ENCODE assay signal across 15 cellular contexts in genomic region chr2:24009367-24009679, GRCh38. TPM values are rescaled to one million over a fixed set of nuclear protein-coding genes. Genes with fewer than 3 reads are reported as not detected.
DNase-seq lines count a peak whose midpoint lies in the region; ATAC-seq, FAIRE-seq and TF ChIP-seq lines count a peak whose summit lies in the region.
"Had no signal": no experiment of that assay in that cellular context is flagged by ENCODE, and none has a peak within 500 bp of the region (broad histone marks: within the 10 kb centered on the region; RNA-seq: fewer than 3 reads in every experiment).

No MANE protein-coding gene starts in this region.

- H3K9ac ChIP-seq in HUES6 (ENCODE audit: low read length) (peak overlapping the region; percentile 17), H1 (replicated peaks in 1 of 4; ENCODE audit: extremely low read depth in 1 of 4, low read depth in 3 of 4, low read length in 3 of 4) (no peak overlapping the region), HepG2 (ENCODE audit: insufficient read depth, low read depth, low read length) (peak overlapping the region; percentile 3; the same call in 1 of the 2 replicates)

- in situ Hi-C loops in HepG2 (cut with HindIII; ENCODE audit: extremely low pct_ligation_motif_present, low pct_unique_long_range_greater_than_20kb) = no loop called here

- intact Hi-C loops in HepG2 (cut with micrococcal nuclease; ENCODE audit: unreplicated experiment) (no loop called here), stomach (cut with DNase I; ENCODE audit: low total_unique reads) (no loop called here)

- H2BK120ac ChIP-seq in H1 (replicated peaks; ENCODE audit: low read depth, low read length) = no peak overlapping the region

- TF ChIP-seq RAD21 in H1 (IDR thresholded peaks at IDR 0.05 in 1 of 2, conservative IDR thresholded peaks at IDR 0.05 in 1 of 2; ENCODE audit: low read depth in 2 of 2, low read length in 2 of 2) (no peak), HepG2 (CRISPR knock-in tag; IDR thresholded peaks at IDR 0.05) (no peak)

- H3K4me1 ChIP-seq in HUES6 (ENCODE audit: control insufficient read depth, insufficient read depth, low read length) (peaks cover 20% of the 10 kb centered on the region), H1 (replicated peaks in 1 of 4; ENCODE audit: control insufficient read depth in 3 of 4, insufficient read depth in 4 of 4, low read length in 3 of 4) (peaks cover 0 to 15% (median 11%) of the 10 kb centered on the region in 4 experiments; a peak in 6 of 7 replicates), HepG2 (ENCODE audit: insufficient read depth, low read length) (peaks cover 31% of the 10 kb centered on the region), stomach (peaks cover 12 to 21% (median 14%) of the 10 kb centered on the region in 4 donors)

- TF ChIP-seq EP300 in H1 (IDR thresholded peaks at IDR 0.05; ENCODE audit: borderline replicate concordance in 1 of 2, low read depth in 2 of 2, low read length in 2 of 2) (no peak), HepG2 (IDR thresholded peaks at IDR 0.05; ENCODE audit: low read depth in 2 of 2, low read length in 2 of 2) (no peak), HepG2 (CRISPR knock-in tag; IDR thresholded peaks at IDR 0.05; ENCODE audit: borderline replicate concordance) (no peak), stomach (IDR thresholded peaks at IDR 0.05) (no peak)

- H4K20me1 ChIP-seq in H1 (replicated peaks in 1 of 2; ENCODE audit: control insufficient read depth in 1 of 2, insufficient read depth in 2 of 2, low read length in 2 of 2) (no peaks in the 10 kb centered on the region), HepG2 (ENCODE audit: insufficient read depth, low read length) (no peaks in the 10 kb centered on the region)

- POLR2A ChIA-PET in H1 (lab: Charles Lee; ENCODE audit: partially characterized antibody) = interaction anchor here (0.6 to 3.6 kb wide), 11 partner anchors 10 to 308 kb away, joined by 3 to 20 read pairs (median 5); partner anchors contain the start of genes ATAD2B and SF3B6
- POLR2A ChIA-PET in HepG2 (lab: Yijun Ruan, JAX) = interaction anchor here (2.3 kb wide), 1 partner anchor 38 kb away, joined by 7 read pairs; the partner anchor contains the start of gene WDCP

- TF ChIP-seq POLR2A in H1 (IDR thresholded peaks at IDR 0.05; ENCODE audit: control extremely low read depth in 1 of 2, low read depth in 2 of 2, low read length in 2 of 2) = no peak
- TF ChIP-seq POLR2A in HepG2 (IDR thresholded peaks at IDR 0.05; ENCODE audit: insufficient read depth in 1 of 2, low read depth in 2 of 2, low read length in 2 of 2) = no peak
- TF ChIP-seq POLR2A in stomach (IDR thresholded peaks at IDR 0.05) = no peak

- peak overlapping the region; percentile 63 for H3K4me3 ChIP-seq in HUES6 (ENCODE audit: low read depth, low read length)
- peak overlapping the region; percentile 30 to 64 (median 44); a peak in 6 of 8 replicates for H3K4me3 ChIP-seq in H1 (ENCODE audit: extremely low read depth in 1 of 4, insufficient read depth in 2 of 4, low read depth in 3 of 4, low read length in 4 of 4)
- H3K4me3 ChIP-seq in HepG2 (replicated peaks in 1 of 3; ENCODE audit: insufficient read depth in 1 of 3, low read depth in 2 of 3, low read length in 3 of 3) = peak overlapping the region in 1 of 3 experiments; percentile 51; a peak in 2 of 6 replicates
- peak overlapping the region in 3 of 4 donors; percentile 40 to 63 (median 48) for H3K4me3 ChIP-seq in stomach
- H3K4me3 ChIP-seq: mucosa of descending colon had no signal

- H2AFZ ChIP-seq in H1 (ENCODE audit: low read length) (peak overlapping the region; percentile 52; the same call in 1 of the 2 replicates), HepG2 (ENCODE audit: low read length) (no peak overlapping the region)

- no peak overlapping the region for H3K27ac ChIP-seq in HUES6 (ENCODE audit: low read depth, low read length)
- no peak overlapping the region for H3K27ac ChIP-seq in H1 (ENCODE audit: low read depth, low read length)
- no peak overlapping the region for H3K27ac ChIP-seq in HepG2 (ENCODE audit: extremely low read length, insufficient read depth, low read length)
- no peak overlapping the region for H3K27ac ChIP-seq in stomach

- H3K36me3 ChIP-seq in HUES6 (ENCODE audit: control insufficient read depth, insufficient read depth, low read length) (no peaks in the 10 kb centered on the region), H1 (ENCODE audit: control insufficient read depth in 2 of 4, insufficient read depth in 4 of 4, low read length in 3 of 4) (no peaks in the 10 kb centered on the region), HepG2 (replicated peaks in 1 of 2; ENCODE audit: control insufficient read depth in 1 of 2, insufficient read depth in 2 of 2, low read length in 2 of 2) (no peaks in the 10 kb centered on the region), stomach (no peaks in the 10 kb centered on the region)

- no peak overlapping the region for H3K23ac ChIP-seq in H1 (ENCODE audit: insufficient read length)

- H3K79me2 ChIP-seq in H1 (ENCODE audit: control insufficient read depth in 1 of 2, insufficient read depth in 2 of 2, low read length in 2 of 2) = no peaks in the 10 kb centered on the region
- H3K79me2 ChIP-seq in HepG2 (ENCODE audit: insufficient read depth, low read length) = no peaks in the 10 kb centered on the region

- H3K4me2 ChIP-seq in H1 (ENCODE audit: insufficient read depth in 1 of 2, low read depth in 2 of 2, low read length in 2 of 2) (peak overlapping the region; percentile 62 to 90), HepG2 (ENCODE audit: low read depth, low read length) (peak overlapping the region; percentile 73)

- WGBS in H1 (ENCODE audit: extremely low coverage in 1 of 2, insufficient coverage in 1 of 2, insufficient read length in 1 of 2, insufficient replicate concordance in 2 of 2, low coverage in 1 of 2, low lambda C conversion rate in 2 of 2, missing lambda C conversion rate in 1 of 2), 2 experiments = 75% methylated on average over 9 of the region's 9 CpGs; no CpG with 5 or more reads in 1 of the 2 experiments
- 55% methylated on average over 9 of the region's 9 CpGs for WGBS in HepG2 (ENCODE audit: low lambda C conversion rate)
- WGBS in stomach, 5 donors = 54 to 67% (median 58%) methylated on average over 9 of the region's 9 CpGs

- no peak overlapping the region for H4K91ac ChIP-seq in H1 (replicated peaks; ENCODE audit: insufficient read length, low read length)

- peaks cover 4% of the 10 kb centered on the region; the same call in 1 of the 2 replicates for H3K23me2 ChIP-seq in H1 (ENCODE audit: low read depth, low read length)

- BruUV-seq in HepG2 (replicated peaks; lab: Mats Ljungman, UMichigan) = no TSS peak

- H3K27me3 ChIP-seq in HUES6 (ENCODE audit: control insufficient read depth, insufficient read depth, low read length) = peaks cover 16% of the 10 kb centered on the region
- H3K27me3 ChIP-seq in H1 (replicated peaks in 1 of 4; ENCODE audit: control insufficient read depth in 3 of 4, extremely low read depth in 1 of 4, insufficient read depth in 3 of 4, low read length in 3 of 4) = peaks cover 0 to 13% (median 6%) of the 10 kb centered on the region in 4 experiments; a peak in 3 of 7 replicates
- H3K27me3 ChIP-seq in HepG2 (ENCODE audit: control insufficient read depth in 1 of 2, insufficient read depth in 2 of 2, low read length in 2 of 2) = no peaks in the 10 kb centered on the region
- H3K27me3 ChIP-seq in stomach = peaks cover 7 to 43% (median 25%) of the 10 kb centered on the region in 3 donors

- H4K5ac ChIP-seq in H1 (ENCODE audit: insufficient read length, low read depth, low read length) = no peak overlapping the region

- no peak overlapping the region for H2BK5ac ChIP-seq in H1 (ENCODE audit: low read depth, low read length)

- no peak overlapping the region for H3K56ac ChIP-seq in H1 (replicated peaks; ENCODE audit: insufficient read length, low read depth, low read length)

- no peak overlapping the region for H3K14ac ChIP-seq in H1 (ENCODE audit: insufficient read length)

- no peak overlapping the region for H2AK5ac ChIP-seq in H1 (ENCODE audit: low read depth, low read length)

- H3K4ac ChIP-seq in H1 (replicated peaks; ENCODE audit: insufficient read length, low read depth, low read length) = no peak overlapping the region

- CTCF ChIA-PET in H1 (lab: Charles Lee; ENCODE audit: partially characterized antibody) = interaction anchor here (0.8 to 1.9 kb wide), 7 partner anchors 11 to 83 kb away, joined by 3 to 8 read pairs (median 4); partner anchors contain the start of gene ATAD2B
- CTCF ChIA-PET in HepG2 (lab: Yijun Ruan, JAX; ENCODE audit: low intra/inter-chr PET ratio, low total read pairs) = interaction anchor here (0.7 kb wide), 1 partner anchor 168 kb away, joined by 3 read pairs; no protein-coding TSS in a partner anchor

- TF ChIP-seq CTCF in H1 (IDR thresholded peaks at IDR 0.05; ENCODE audit: control extremely low read depth in 1 of 3, insufficient read depth in 1 of 3, low read depth in 1 of 3, low read length in 3 of 3) (no peak), HepG2 (CRISPR knock-in tag; IDR thresholded peaks at IDR 0.05) (no peak), stomach (IDR thresholded peaks at IDR 0.05) (no peak)

- H3K79me1 ChIP-seq in H1 (ENCODE audit: low read depth, low read length) = no peaks in the 10 kb centered on the region

- H3K9me3 ChIP-seq in HUES6 (ENCODE audit: control insufficient read depth, insufficient read depth, low read depth, low read length) = no peaks in the 10 kb centered on the region
- H3K9me3 ChIP-seq in H1 (ENCODE audit: insufficient read depth in 2 of 2, low read depth in 1 of 2, low read length in 1 of 2) = no peaks in the 10 kb centered on the region
- no peaks in the 10 kb centered on the region for H3K9me3 ChIP-seq in HepG2 (ENCODE audit: low read length)
- no peaks in the 10 kb centered on the region for H3K9me3 ChIP-seq in stomach
- H3K9me3 ChIP-seq: mucosa of descending colon had no signal

- H4K8ac ChIP-seq in H1 (ENCODE audit: extremely low read depth, insufficient read depth, low read length) = no peak overlapping the region

- H2BK20ac ChIP-seq in H1 (ENCODE audit: low read length) = no peak overlapping the region

- no peak overlapping the region for H2BK12ac ChIP-seq in H1 (ENCODE audit: low read depth, low read length)

- 0 out of 2 replicates have a peak overlapping the region, but pooled peaks have one; percentile 32 for H3K18ac ChIP-seq in H1 (ENCODE audit: extremely low read depth, low read length)

- no peak for DNase-seq in H1 (ENCODE audit: low read depth in 1 of 2, low spot score in 2 of 2)
- DNase-seq in HepG2 (ENCODE audit: low spot score) = no peak
- no peak for DNase-seq in stomach
- DNase-seq in inferior parietal cortex (ENCODE audit: extremely low spot score) = no peak
- DNase-seq in GM03348 (ENCODE audit: low spot score) = no peak
- DNase-seq: amniotic stem cell; effector memory CD4-positive, alpha-beta T cell; mucosa of descending colon; NCI-H1048; NCI-H226; PC-3; SW 1271 had no signal

- H2BK15ac ChIP-seq in H1 (ENCODE audit: low read length) = 0 out of 2 replicates have a peak overlapping the region, but pooled peaks have one; percentile 36

- FAIRE-seq in H1 (lab: Jason Lieb, UNC) (no peak), HepG2 (lab: Jason Lieb, UNC) (no peak)

- peak; percentile 51 for ATAC-seq in HepG2
- no peak for ATAC-seq in GM19328 (IDR thresholded peaks at IDR 0.05; ENCODE audit: unreplicated experiment)
- ATAC-seq: PC-3 had no signal

RNA-seq across cellular contexts. Expression of gene MFSD2B, which starts 0.6 kb away (rescaled TPM):
- 0.48 and 1.1 TPM in 2 replicates for total RNA-seq in H1 (2021; fragmentation: NEBNext Ultra II Directional; extraction: Animal tissue kit (Norgen Biotek cat#: 25700))
- polyA plus RNA-seq in H1 (2011; rRNA removed) = 0.33 and 0.46 TPM in 2 replicates
- 0.16 TPM for polyA plus RNA-seq in H1 (2011; cell fraction: cytosol; rRNA removed)
- polyA plus RNA-seq in H1 (2011; cell fraction: nucleus; rRNA removed) = 0.81 TPM
- 0.17 to 2.4 TPM (median 1.1 TPM) in 4 replicates for polyA plus RNA-seq in H1 (2012, experiment 1 of 2)
- polyA plus RNA-seq in H1 (2012, experiment 2 of 2) = 0.31 TPM
- polyA plus RNA-seq in H1 (2013, experiment 1 of 2) = 0.59 TPM
- polyA plus RNA-seq in H1 (2013, experiment 2 of 2) = 0.44 TPM
- 0.17 and 1.4 TPM in 2 replicates for polyA minus RNA-seq in H1 (2011; rRNA and poly(A)+ RNA removed)
- not detected for polyA minus RNA-seq in H1 (2011; cell fraction: cytosol; rRNA and poly(A)+ RNA removed)
- polyA minus RNA-seq in H1 (2011; cell fraction: nucleus; rRNA and poly(A)+ RNA removed) = 0.20 TPM
- total RNA-seq in HepG2 (2016; rRNA removed; fragmentation: Illumina TruSeq; extraction: Trizol) = 0.48 and 0.93 TPM in 2 replicates
- 0.10 and 0.26 TPM in 2 replicates for total RNA-seq in HepG2 (2016; cell fraction: cytosol; rRNA removed; fragmentation: Illumina TruSeq; extraction: Trizol; ENCODE audit: low read depth)
- 0.45 and 0.68 TPM in 2 replicates for total RNA-seq in HepG2 (2016; cell fraction: insoluble cytoplasmic fraction; rRNA removed; fragmentation: Illumina TruSeq; extraction: Trizol)
- total RNA-seq in HepG2 (2016; cell fraction: membrane; rRNA removed; fragmentation: Illumina TruSeq; extraction: Trizol) = 0.59 and 1.2 TPM in 2 replicates
- total RNA-seq in HepG2 (2016; cell fraction: nucleus; rRNA removed; fragmentation: Illumina TruSeq; extraction: Trizol) = 0.38 and 0.53 TPM in 2 replicates
- 0.07 and 0.21 TPM in 2 replicates for polyA plus RNA-seq in HepG2 (2011; rRNA removed)
- polyA plus RNA-seq in HepG2 (2011; cell fraction: cytosol; rRNA removed) = 0.15 TPM in 1 of 2 replicates, not detected in the other
- polyA plus RNA-seq in HepG2 (2011; cell fraction: nucleus; rRNA removed) = 0.26 and 0.66 TPM in 2 replicates
- 0.05 and 0.19 TPM in 2 replicates for polyA plus RNA-seq in HepG2 (2012)
- 0.68 and 1.1 TPM in 2 replicates for polyA plus RNA-seq in HepG2 (2016; cell fraction: cytosol; fragmentation: Illumina TruSeq; extraction: Trizol; ENCODE audit: low read depth)
- 0.44 and 0.75 TPM in 2 replicates for polyA plus RNA-seq in HepG2 (2016; cell fraction: insoluble cytoplasmic fraction; fragmentation: Illumina TruSeq; extraction: Trizol; ENCODE audit: low read depth)
- 1.1 and 1.6 TPM in 2 replicates for polyA plus RNA-seq in HepG2 (2016; cell fraction: membrane; fragmentation: Illumina TruSeq; extraction: Trizol; ENCODE audit: low read depth)
- polyA plus RNA-seq in HepG2 (2016; cell fraction: nucleus; fragmentation: Illumina TruSeq; extraction: Trizol; ENCODE audit: insufficient read depth, low read depth) = 1.1 TPM in 2 replicates
- 0.16 and 1.1 TPM in 2 replicates for polyA minus RNA-seq in HepG2 (2011; rRNA and poly(A)+ RNA removed; ENCODE audit: low replicate concordance)
- not detected in 2 replicates for polyA minus RNA-seq in HepG2 (2011; cell fraction: cytosol; rRNA and poly(A)+ RNA removed)
- polyA minus RNA-seq in HepG2 (2011; cell fraction: nucleus; rRNA and poly(A)+ RNA removed) = 0.52 and 0.87 TPM in 2 replicates
- not detected for total RNA-seq in stomach
- under 1 TPM in 2 of 3 donors, not detected in 1; 0.12 to 0.61 TPM for polyA plus RNA-seq in stomach
- total RNA-seq: PC-3, subcutaneous adipose tissue had no signal

RNA-seq across cellular contexts. Expression of gene WDCP, which starts 37.9 kb away (rescaled TPM):
- total RNA-seq in H1 (2021; fragmentation: NEBNext Ultra II Directional; extraction: Animal tissue kit (Norgen Biotek cat#: 25700)) = 37.6 and 40.1 TPM in 2 replicates
- polyA plus RNA-seq in H1 (2011; rRNA removed) (18.0 and 19.2 TPM in 2 replicates), HepG2 (2011; rRNA removed) (17.4 and 20.6 TPM in 2 replicates), stomach (1 to 10 TPM; 1.5 to 2.0 (median 1.8) TPM)
- 21.5 TPM for polyA plus RNA-seq in H1 (2011; cell fraction: cytosol; rRNA removed)
- polyA plus RNA-seq in H1 (2011; cell fraction: nucleus; rRNA removed) = 22.9 TPM
- polyA plus RNA-seq in H1 (2012, experiment 1 of 2) = 18.2 to 21.5 TPM (median 20.2 TPM) in 4 replicates
- polyA plus RNA-seq in H1 (2012, experiment 2 of 2) = 1.3 TPM
- polyA plus RNA-seq in H1 (2013, experiment 1 of 2) = 15.0 TPM
- 15.4 TPM for polyA plus RNA-seq in H1 (2013, experiment 2 of 2)
- 119 and 146 TPM in 2 replicates for polyA minus RNA-seq in H1 (2011; rRNA and poly(A)+ RNA removed)
- polyA minus RNA-seq in H1 (2011; cell fraction: cytosol; rRNA and poly(A)+ RNA removed) = 14.8 TPM
- 20.8 TPM for polyA minus RNA-seq in H1 (2011; cell fraction: nucleus; rRNA and poly(A)+ RNA removed)
- total RNA-seq in HepG2 (2016; rRNA removed; fragmentation: Illumina TruSeq; extraction: Trizol) (22.6 and 39.4 TPM in 2 replicates), stomach (10 to 100 TPM in 1 of 5 donors, 1 to 10 TPM in 4; 1.2 to 25.9 (median 4.9) TPM)
- total RNA-seq in HepG2 (2016; cell fraction: cytosol; rRNA removed; fragmentation: Illumina TruSeq; extraction: Trizol; ENCODE audit: low read depth) = 3.2 and 3.4 TPM in 2 replicates
- total RNA-seq in HepG2 (2016; cell fraction: insoluble cytoplasmic fraction; rRNA removed; fragmentation: Illumina TruSeq; extraction: Trizol) = 23.3 and 42.2 TPM in 2 replicates
- 12.6 and 14.9 TPM in 2 replicates for total RNA-seq in HepG2 (2016; cell fraction: membrane; rRNA removed; fragmentation: Illumina TruSeq; extraction: Trizol)
- 18.0 and 19.2 TPM in 2 replicates for total RNA-seq in HepG2 (2016; cell fraction: nucleus; rRNA removed; fragmentation: Illumina TruSeq; extraction: Trizol)
- polyA plus RNA-seq in HepG2 (2011; cell fraction: cytosol; rRNA removed) = 10.3 and 15.6 TPM in 2 replicates
- polyA plus RNA-seq in HepG2 (2011; cell fraction: nucleus; rRNA removed) = 17.4 and 19.0 TPM in 2 replicates
- polyA plus RNA-seq in HepG2 (2012) = 12.5 and 13.0 TPM in 2 replicates
- polyA plus RNA-seq in HepG2 (2016; cell fraction: cytosol; fragmentation: Illumina TruSeq; extraction: Trizol; ENCODE audit: low read depth) = 1.0 and 1.3 TPM in 2 replicates
- 20.9 and 21.5 TPM in 2 replicates for polyA plus RNA-seq in HepG2 (2016; cell fraction: insoluble cytoplasmic fraction; fragmentation: Illumina TruSeq; extraction: Trizol; ENCODE audit: low read depth)
- 3.5 and 4.4 TPM in 2 replicates for polyA plus RNA-seq in HepG2 (2016; cell fraction: membrane; fragmentation: Illumina TruSeq; extraction: Trizol; ENCODE audit: low read depth)
- 20.8 and 24.4 TPM in 2 replicates for polyA plus RNA-seq in HepG2 (2016; cell fraction: nucleus; fragmentation: Illumina TruSeq; extraction: Trizol; ENCODE audit: insufficient read depth, low read depth)
- 60.3 and 78.7 TPM in 2 replicates for polyA minus RNA-seq in HepG2 (2011; rRNA and poly(A)+ RNA removed; ENCODE audit: low replicate concordance)
- 10.6 and 13.8 TPM in 2 replicates for polyA minus RNA-seq in HepG2 (2011; cell fraction: cytosol; rRNA and poly(A)+ RNA removed)
- polyA minus RNA-seq in HepG2 (2011; cell fraction: nucleus; rRNA and poly(A)+ RNA removed) = 14.5 and 19.5 TPM in 2 replicates

RNA-seq across cellular contexts. Expression of gene FKBP1B, which starts 40.2 kb away (rescaled TPM):
- total RNA-seq in H1 (2021; fragmentation: NEBNext Ultra II Directional; extraction: Animal tissue kit (Norgen Biotek cat#: 25700)) = 47.6 and 50.8 TPM in 2 replicates
- 135 and 151 TPM in 2 replicates for polyA plus RNA-seq in H1 (2011; rRNA removed)
- polyA plus RNA-seq in H1 (2011; cell fraction: cytosol; rRNA removed) = 115 TPM
- 66.1 TPM for polyA plus RNA-seq in H1 (2011; cell fraction: nucleus; rRNA removed)
- polyA plus RNA-seq in H1 (2012, experiment 1 of 2) = 66.5 to 71.0 TPM (median 68.8 TPM) in 4 replicates
- 56.0 TPM for polyA plus RNA-seq in H1 (2012, experiment 2 of 2)
- polyA plus RNA-seq in H1 (2013, experiment 1 of 2) = 49.8 TPM
- polyA plus RNA-seq in H1 (2013, experiment 2 of 2) = 49.9 TPM
- polyA minus RNA-seq in H1 (2011; rRNA and poly(A)+ RNA removed) = 55.8 and 56.9 TPM in 2 replicates
- 18.5 TPM for polyA minus RNA-seq in H1 (2011; cell fraction: cytosol; rRNA and poly(A)+ RNA removed)
- 17.9 TPM for polyA minus RNA-seq in H1 (2011; cell fraction: nucleus; rRNA and poly(A)+ RNA removed)
- 35.2 and 36.8 TPM in 2 replicates for total RNA-seq in HepG2 (2016; rRNA removed; fragmentation: Illumina TruSeq; extraction: Trizol)
- 55.0 and 71.6 TPM in 2 replicates for total RNA-seq in HepG2 (2016; cell fraction: cytosol; rRNA removed; fragmentation: Illumina TruSeq; extraction: Trizol; ENCODE audit: low read depth)
- total RNA-seq in HepG2 (2016; cell fraction: insoluble cytoplasmic fraction; rRNA removed; fragmentation: Illumina TruSeq; extraction: Trizol) = 34.9 and 36.5 TPM in 2 replicates
- 58.1 and 75.9 TPM in 2 replicates for total RNA-seq in HepG2 (2016; cell fraction: membrane; rRNA removed; fragmentation: Illumina TruSeq; extraction: Trizol)
- total RNA-seq in HepG2 (2016; cell fraction: nucleus; rRNA removed; fragmentation: Illumina TruSeq; extraction: Trizol) = 12.0 and 18.4 TPM in 2 replicates
- 96.3 and 103 TPM in 2 replicates for polyA plus RNA-seq in HepG2 (2011; rRNA removed)
- 87.0 and 103 TPM in 2 replicates for polyA plus RNA-seq in HepG2 (2011; cell fraction: cytosol; rRNA removed)
- 33.1 and 49.7 TPM in 2 replicates for polyA plus RNA-seq in HepG2 (2011; cell fraction: nucleus; rRNA removed)
- polyA plus RNA-seq in HepG2 (2012) = 47.5 and 47.8 TPM in 2 replicates
- 73.6 and 97.4 TPM in 2 replicates for polyA plus RNA-seq in HepG2 (2016; cell fraction: cytosol; fragmentation: Illumina TruSeq; extraction: Trizol; ENCODE audit: low read depth)
- 41.3 and 48.9 TPM in 2 replicates for polyA plus RNA-seq in HepG2 (2016; cell fraction: insoluble cytoplasmic fraction; fragmentation: Illumina TruSeq; extraction: Trizol; ENCODE audit: low read depth)
- polyA plus RNA-seq in HepG2 (2016; cell fraction: membrane; fragmentation: Illumina TruSeq; extraction: Trizol; ENCODE audit: low read depth) = 69.3 and 86.0 TPM in 2 replicates
- 29.4 and 29.5 TPM in 2 replicates for polyA plus RNA-seq in HepG2 (2016; cell fraction: nucleus; fragmentation: Illumina TruSeq; extraction: Trizol; ENCODE audit: insufficient read depth, low read depth)
- 52.4 TPM in 1 of 2 replicates, not detected in the other for polyA minus RNA-seq in HepG2 (2011; rRNA and poly(A)+ RNA removed; ENCODE audit: low replicate concordance)
- polyA minus RNA-seq in HepG2 (2011; cell fraction: cytosol; rRNA and poly(A)+ RNA removed) = 15.2 and 16.6 TPM in 2 replicates
- polyA minus RNA-seq in HepG2 (2011; cell fraction: nucleus; rRNA and poly(A)+ RNA removed) = 10.4 and 15.9 TPM in 2 replicates
- 10 to 100 TPM in 1 of 5 donors, 1 to 10 TPM in 3, not detected in 1; 1.3 to 13.6 (median 7.3) TPM for total RNA-seq in stomach
- polyA plus RNA-seq in stomach = 10 to 100 TPM; 21.1 to 34.3 (median 30.4) TPM

Comparison
In these comparisons a context has a peak if more than half of its experiments do, and no peak if none do; other contexts are left out.
1. H3K9ac ChIP-seq: peak in HUES6 (single experiment) and HepG2 (single experiment); none in H1 (0 of 4).